ENCODE assay signal across 1 cellular context in the genomic region with DNA sequence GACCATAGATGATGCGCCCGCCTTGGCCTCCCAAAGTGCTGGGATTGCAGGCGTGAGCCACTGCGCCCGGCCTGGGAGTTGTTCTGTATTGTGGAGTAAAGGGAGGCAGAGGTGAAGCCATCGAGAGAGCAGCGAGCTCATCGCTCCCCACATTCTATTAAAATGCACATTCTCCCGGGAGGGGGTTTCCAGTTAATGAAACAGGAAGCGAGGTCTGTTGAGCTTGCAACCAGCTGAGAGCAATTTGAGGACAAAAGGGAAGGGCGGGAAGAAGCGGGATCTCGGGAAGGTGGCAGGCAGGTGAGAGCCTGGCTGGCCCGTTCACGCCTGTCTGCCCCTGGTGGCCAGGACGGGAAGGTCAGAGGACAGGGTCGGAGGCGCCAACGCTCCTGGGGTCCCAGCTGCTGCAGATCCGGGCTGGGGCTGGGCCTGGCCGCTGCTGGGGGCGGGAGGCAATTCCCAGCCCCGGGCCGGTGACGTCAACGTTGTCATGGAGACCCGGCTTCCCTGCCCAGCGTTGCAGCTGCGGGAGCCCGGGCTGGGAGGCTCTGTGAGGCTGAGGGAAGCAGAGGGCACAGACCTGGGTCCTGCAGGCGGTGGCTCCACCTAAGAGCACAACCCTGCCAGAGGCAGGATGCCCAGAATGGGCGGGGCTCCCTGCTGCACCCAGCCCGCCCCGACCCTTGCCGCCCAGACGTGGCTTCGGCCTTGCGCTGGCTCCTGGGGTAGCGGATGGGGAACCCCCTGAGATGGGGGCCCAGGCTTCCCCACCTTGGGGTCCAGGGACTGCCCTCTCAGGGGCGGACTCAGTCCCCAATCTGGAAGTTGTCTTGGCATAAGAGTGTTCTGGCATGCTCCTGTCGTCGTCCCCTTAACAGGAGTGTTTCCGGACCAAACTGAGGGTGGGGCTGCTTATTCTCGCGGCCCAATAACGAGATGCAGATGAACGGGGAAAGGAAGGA.
TF ChIP-seq lines count a peak whose summit lies in the region.

No MANE protein-coding gene starts in this region.

TF ChIP-seq in HCT116, 20 proteins besides CTCF, POLR2A, EP300 and RAD21 (continued from another document):
- TF ChIP-seq ATF3 (IDR thresholded peaks at IDR 0.05) (no peak), YY1 (IDR thresholded peaks at IDR 0.05; ENCODE audit: extremely low read depth, insufficient replicate concordance, low read depth, low read length) (peak; percentile 63), EZH2phosphoT487 (IDR thresholded peaks at IDR 0.05; ENCODE audit: borderline replicate concordance) (no peak), TCF7L2 (IDR thresholded peaks at IDR 0.05; ENCODE audit: borderline replicate concordance, extremely low read depth, insufficient read depth, insufficient read length) (peak; percentile 7), EGR1 (IDR thresholded peaks at IDR 0.05; ENCODE audit: low read depth) (no peak), ZBTB33 (IDR thresholded peaks at IDR 0.05; ENCODE audit: extremely low read depth, insufficient replicate concordance, low read length) (no peak), CEBPB (IDR thresholded peaks at IDR 0.05; ENCODE audit: low read depth) (no peak), ELF1 (IDR thresholded peaks at IDR 0.05; ENCODE audit: borderline replicate concordance, low read depth) (no peak), JUND (IDR thresholded peaks at IDR 0.05) (no peak), CBX3 (IDR thresholded peaks at IDR 0.05; ENCODE audit: low read depth) (peak; percentile 99), EZH2 (IDR thresholded peaks at IDR 0.05) (no peak), ZNF274 (IDR thresholded peaks at IDR 0.05; ENCODE audit: low read depth, low read length) (no peak)
- TF ChIP-seq, protein P1, sequence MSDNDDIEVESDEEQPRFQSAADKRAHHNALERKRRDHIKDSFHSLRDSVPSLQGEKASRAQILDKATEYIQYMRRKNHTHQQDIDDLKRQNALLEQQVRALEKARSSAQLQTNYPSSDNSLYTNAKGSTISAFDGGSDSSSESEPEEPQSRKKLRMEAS (IDR thresholded peaks at IDR 0.05): peak; percentile 99
